Comparison of ENCODE assay signal across 31 cellular contexts in the genomic region with DNA sequence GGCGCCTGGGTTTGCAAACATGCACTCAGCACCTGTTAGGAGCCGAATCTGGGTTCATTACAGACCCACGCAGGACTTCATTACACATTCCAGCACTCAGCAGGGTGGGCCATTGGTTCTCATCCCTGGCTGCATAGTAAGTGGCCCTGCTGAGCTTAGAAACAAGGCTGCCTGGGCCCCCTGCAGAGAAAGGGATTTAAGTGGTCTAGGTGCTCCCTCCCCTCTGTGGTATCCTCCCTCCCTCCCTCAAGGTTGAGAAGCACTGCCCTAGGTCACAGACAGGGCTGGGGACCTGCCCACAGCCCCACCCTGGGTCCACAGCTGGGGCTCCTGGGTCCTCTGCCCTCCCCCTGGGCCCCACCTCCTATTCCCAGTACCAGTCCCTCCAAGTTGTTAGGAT. TPM values are rescaled to one million over a fixed set of nuclear protein-coding genes. Genes with fewer than 3 reads are reported as not detected.
"Had no signal": no experiment of that assay in that cellular context is flagged by ENCODE, and none has a peak within 500 bp of the region (broad histone marks: within the 10 kb centered on the region; RNA-seq: fewer than 3 reads in every experiment).

No MANE protein-coding gene starts in this region.

- H3K9ac ChIP-seq: parathyroid adenoma had no signal

- DNase-seq: activated CD4-positive, alpha-beta memory T cell treated with anti-CD3 and anti-CD28 coated beads for 36 hours; activated CD4-positive, alpha-beta T cell treated with anti-CD3 and anti-CD28 coated beads for 48 hours; activated CD8-positive, alpha-beta memory T cell treated with anti-CD3 and anti-CD28 coated beads, Interleukin-2, amount 50 U/mL, for 4 hours; activated gamma-delta T cell; activated naive CD4-positive, alpha-beta T cell treated with anti-CD3 and anti-CD28 coated beads, Interleukin-2, amount 50 U/mL, for 16 hours; activated T-cell treated with anti-CD3 and anti-CD28 coated beads, Interleukin-2, amount 50 U/mL, for 1 hour; amniotic stem cell; brain microvascular endothelial cell; cortex of kidney; effector memory CD8-positive, alpha-beta T cell; foreskin keratinocyte; heart left ventricle; hypothalamus; immature natural killer cell; naive B cell; nucleus accumbens; psoas muscle; sigmoid colon; small intestine; stimulated activated CD4-positive, alpha-beta T cell treated with anti-CD3 and anti-CD28 coated beads, Interleukin-4, amount 100 ng/mL, for 24 hours; stimulated activated naive CD8-positive, alpha-beta T cell treated with anti-CD3 and anti-CD28 coated beads, Interleukin-15, amount 100 ng/mL, for 72 hours; substantia nigra had no signal

- H3K4me1 Mint-ChIP-seq: immature natural killer cell; naive B cell; stimulated activated naive CD8-positive, alpha-beta T cell treated with anti-CD3 and anti-CD28 coated beads, Interleukin-15, amount 100 ng/mL, for 72 hours had no signal

- H3K36me3 Mint-ChIP-seq: activated CD4-positive, alpha-beta memory T cell treated with anti-CD3 and anti-CD28 coated beads for 36 hours; immature natural killer cell; stimulated activated memory B cell treated with anti-CD40 and anti-IgM and Interleukin-4, amounts not matched to agents 10 μg/mL and 1 μg/mL and 100 μg/mL, for 72 hours had no signal

- H3K79me2 ChIP-seq: parathyroid adenoma had no signal

- H3K4me1 ChIP-seq: foreskin keratinocyte, heart left ventricle, parathyroid adenoma, psoas muscle, sigmoid colon, vagina had no signal

- FAIRE-seq: astrocyte, small intestine had no signal

- H2AFZ ChIP-seq: parathyroid adenoma had no signal

- H3K9me3 Mint-ChIP-seq: activated T-helper 1 cell treated with anti-CD3 and anti-CD28 coated beads, Interleukin-12 subunit alpha, Interleukin-12 subunit beta, Interleukin-2, Interleukin-4 antibody, amounts not matched to agents 30 ng/mL and 10 ng/mL and 1 ng/mL, durations not matched to agents 14 hours and 24 hours and 36 hours; effector memory CD8-positive, alpha-beta T cell; stimulated activated naive CD8-positive, alpha-beta T cell treated with anti-CD3 and anti-CD28 coated beads, Interleukin-15, amount 100 ng/mL, for 72 hours had no signal

- H3K27ac Mint-ChIP-seq: activated CD4-positive, alpha-beta memory T cell treated with anti-CD3 and anti-CD28 coated beads for 36 hours; activated T-helper 1 cell treated with anti-CD3 and anti-CD28 coated beads, Interleukin-12 subunit alpha, Interleukin-12 subunit beta, Interleukin-2, Interleukin-4 antibody, amounts not matched to agents 30 ng/mL and 10 ng/mL and 1 ng/mL, durations not matched to agents 14 hours and 24 hours and 36 hours; effector memory CD8-positive, alpha-beta T cell; stimulated activated memory B cell treated with anti-CD40 and anti-IgM and Interleukin-4, amounts not matched to agents 10 μg/mL and 1 μg/mL and 100 μg/mL, for 72 hours had no signal

- H3K36me3 ChIP-seq: brain microvascular endothelial cell, heart left ventricle, sigmoid colon, upper lobe of left lung, vagina had no signal

- H3K9me3 ChIP-seq: psoas muscle, vagina had no signal

- H3K4me3 Mint-ChIP-seq: activated CD4-positive, alpha-beta memory T cell treated with anti-CD3 and anti-CD28 coated beads for 36 hours; activated T-helper 1 cell treated with anti-CD3 and anti-CD28 coated beads, Interleukin-12 subunit alpha, Interleukin-12 subunit beta, Interleukin-2, Interleukin-4 antibody, amounts not matched to agents 30 ng/mL and 10 ng/mL and 1 ng/mL, durations not matched to agents 14 hours and 24 hours and 36 hours; effector memory CD8-positive, alpha-beta T cell; immature natural killer cell; stimulated activated memory B cell treated with anti-CD40 and anti-IgM and Interleukin-4, amounts not matched to agents 10 μg/mL and 1 μg/mL and 100 μg/mL, for 72 hours; stimulated activated naive CD8-positive, alpha-beta T cell treated with anti-CD3 and anti-CD28 coated beads, Interleukin-15, amount 100 ng/mL, for 72 hours had no signal

- H3K27me3 ChIP-seq: upper lobe of left lung, vagina had no signal

- H3K4me3 ChIP-seq: heart left ventricle, psoas muscle, sigmoid colon, upper lobe of left lung, vagina had no signal

- ATAC-seq: activated CD4-positive, CD25-positive, alpha-beta regulatory T cell treated with anti-CD3 and anti-CD28 coated beads, Interleukin-2, amount 50 U/mL, for 24 hours; effector memory CD8-positive, alpha-beta T cell; esophagus mucosa; foreskin keratinocyte; psoas muscle; stimulated activated memory B cell treated with anti-CD40 and anti-IgM and Interleukin-4, amounts not matched to agents 10 μg/mL and 1 μg/mL and 100 μg/mL, for 72 hours; stimulated activated naive CD8-positive, alpha-beta T cell treated with anti-CD3 and anti-CD28 coated beads, Interleukin-15, amount 100 ng/mL, for 72 hours had no signal

- H3K27ac ChIP-seq: brain microvascular endothelial cell, foreskin keratinocyte, heart left ventricle, parathyroid adenoma, psoas muscle, sigmoid colon, upper lobe of left lung, vagina had no signal

RNA-seq across cellular contexts. Expression of a gene that starts 28.3 kb away (rescaled TPM):
- total RNA-seq: T-helper 1 cell treated with Interleukin-12 subunit alpha and Interleukin-12 subunit beta and Interleukin-4 antibody, amounts not matched to agents 30 ng/mL and 1 ng/mL, for 36 hours had no signal
